In genomic region chr22:45896153-45896951, GRCh38 we compare ENCODE assay signal across 17 cellular contexts.
A peak's percentile ranks its signal among the peaks of the same experiment; 100 is the strongest.
DNase-seq lines count a peak whose midpoint lies in the region; ATAC-seq and TF ChIP-seq lines count a peak whose summit lies in the region.
"Had no signal": no experiment of that assay in that cellular context is flagged by ENCODE, and none has a peak within 500 bp of the region (broad histone marks: within the 10 kb centered on the region; RNA-seq: fewer than 3 reads in every experiment).

No MANE protein-coding gene starts in this region.

- H3K9me3 ChIP-seq in mammary epithelial cell (replicated peaks; ENCODE audit: insufficient read depth, low read length): no peaks in the 10 kb centered on the region
- no peaks in the 10 kb centered on the region for H3K9me3 ChIP-seq in upper lobe of left lung
- no peaks in the 10 kb centered on the region for H3K9me3 ChIP-seq in gastrocnemius medialis
- H3K9me3 ChIP-seq: esophagus muscularis mucosa, tibial artery had no signal

- H3K79me2 ChIP-seq in mammary epithelial cell (ENCODE audit: insufficient read depth, low read length): no peaks in the 10 kb centered on the region

- intact Hi-C loops in mammary epithelial cell (cut with micrococcal nuclease): no loop called here
- intact Hi-C loops in gastrocnemius medialis (cut with DNase I; ENCODE audit: low total_unique reads): no loop called here

- ATAC-seq in upper lobe of left lung (ENCODE audit: low FRiP score in 2 of 2): peak; percentile 31 to 68
- no peak for ATAC-seq in gastrocnemius medialis
- ATAC-seq: activated CD8-positive, alpha-beta T cell treated with anti-CD3 and anti-CD28 coated beads, Interleukin-2, amount 10 ng/mL, durations not matched to agents 7 days and 5 days had no signal

- H3K4me3 ChIP-seq in mammary epithelial cell (replicated peaks in 1 of 3; ENCODE audit: insufficient read depth in 1 of 3, low read depth in 2 of 3, low read length in 3 of 3) (no peak overlapping the region), upper lobe of left lung (no peak overlapping the region), gastrocnemius medialis (no peak overlapping the region)
- H3K4me3 ChIP-seq: esophagus muscularis mucosa, tibial artery had no signal

- no peaks in the 10 kb centered on the region for H4K20me1 ChIP-seq in mammary epithelial cell (ENCODE audit: insufficient read depth, low read length)

- H2AFZ ChIP-seq in mammary epithelial cell (ENCODE audit: low read depth, low read length): peak overlapping the region; percentile 68

- TF ChIP-seq EP300 in upper lobe of left lung (IDR thresholded peaks at IDR 0.05): no peak

- H3K36me3 ChIP-seq in mammary epithelial cell (ENCODE audit: insufficient read depth, low read length): no peaks in the 10 kb centered on the region
- no peaks in the 10 kb centered on the region for H3K36me3 ChIP-seq in upper lobe of left lung
- H3K36me3 ChIP-seq in gastrocnemius medialis: no peaks in the 10 kb centered on the region
- H3K36me3 ChIP-seq: esophagus muscularis mucosa, tibial artery had no signal

- peaks cover 10% of the 10 kb centered on the region for H3K4me1 ChIP-seq in mammary epithelial cell (ENCODE audit: insufficient read depth, low read length)
- H3K4me1 ChIP-seq in upper lobe of left lung: peaks cover 0 to 14% (median 3%) of the 10 kb centered on the region in 4 donors
- H3K4me1 ChIP-seq in gastrocnemius medialis: no peaks in the 10 kb centered on the region
- H3K4me1 ChIP-seq: esophagus muscularis mucosa had no signal

- 33% methylated on average over 7 of the region's 20 CpGs for WGBS in mammary epithelial cell (ENCODE audit: low coverage, missing lambda C conversion rate)
- 69 to 72% methylated on average over 5 to 12 of the region's 20 CpGs for WGBS in upper lobe of left lung, 2 donors

- DNase-seq in NCI-H1105 treated with DMSO at 0.1 percent for 48 hours (lab: John Stamatoyannopoulos, UW) (peak; percentile 36), NCI-H1105 (lab: John Stamatoyannopoulos, UW) (no peak), mammary epithelial cell (peak; percentile 75), kidney tubule cell (ENCODE audit: low spot score) (peak; percentile 39), upper lobe of left lung (peak; percentile 77 to 82), D341Med (ENCODE audit: low spot score) (no peak), gastrocnemius medialis (no peak)
- DNase-seq in stimulated activated CD4-positive, alpha-beta T cell treated with anti-CD3 and anti-CD28 coated beads, Interleukin-15, amount 100 ng/mL, for 24 hours: no peak
- DNase-seq: activated CD8-positive, alpha-beta T cell treated with anti-CD3 and anti-CD28 coated beads, Interleukin-2, amount 10 ng/mL, durations not matched to agents 7 days and 5 days; activated naive CD4-positive, alpha-beta T cell treated with Interleukin-2 at 50 U/mL for 16 hours; COR-L47; MV-4-11; NCI-H69; RPMI8226; tibial artery had no signal

- H3K27ac ChIP-seq in mammary epithelial cell (ENCODE audit: insufficient read depth, low read depth, low read length) (no peak overlapping the region), upper lobe of left lung (peak overlapping the region in 1 of 4 donors; percentile 5), gastrocnemius medialis (no peak overlapping the region)
- H3K27ac ChIP-seq: 22Rv1, esophagus muscularis mucosa, tibial artery had no signal

- TF ChIP-seq POLR2A in upper lobe of left lung (IDR thresholded peaks at IDR 0.05) (no peak), gastrocnemius medialis (IDR thresholded peaks at IDR 0.05) (no peak)

- H3K27me3 ChIP-seq in mammary epithelial cell (ENCODE audit: insufficient read depth, low read length) (no peaks in the 10 kb centered on the region), upper lobe of left lung (peaks cover 0 to 4% (median 0%) of the 10 kb centered on the region in 4 donors), gastrocnemius medialis (peaks cover 10 to 14% (median 11%) of the 10 kb centered on the region in 3 donors)

- TF ChIP-seq CTCF in mammary epithelial cell (conservative IDR thresholded peaks at IDR 0.05 in 1 of 2, IDR thresholded peaks at IDR 0.05 in 1 of 2; ENCODE audit: extremely low read depth in 1 of 2, insufficient read depth in 1 of 2, low read depth in 1 of 2, low read length in 2 of 2) (no peak), upper lobe of left lung (IDR thresholded peaks at IDR 0.05) (no peak), gastrocnemius medialis (IDR thresholded peaks at IDR 0.05 in 4 of 5, conservative IDR thresholded peaks at IDR 0.05 in 1 of 5) (no peak)

- H3K4me2 ChIP-seq in mammary epithelial cell (ENCODE audit: insufficient read depth, low read depth, low read length): peak overlapping the region; percentile 37

- CTCF ChIA-PET in mammary epithelial cell (lab: Charles Lee; ENCODE audit: low non-redundant PET): no interaction called here

- BruUV-seq in mammary epithelial cell (replicated peaks; lab: Mats Ljungman, UMichigan): no TSS peak

- dilution Hi-C loops in mammary epithelial cell (cut with HindIII; ENCODE audit: low sequenced_read_pairs): loop anchor here (10.0 kb wide), 1 partner anchor 622 kb away; no protein-coding TSS in a partner anchor

- no peak overlapping the region for H3K9ac ChIP-seq in mammary epithelial cell (ENCODE audit: insufficient read depth, low read length)

- in situ Hi-C loops in mammary epithelial cell (cut with MboI; ENCODE audit: low sequenced_read_pairs in 2 of 2): no loop called here
- in situ Hi-C loops in gastrocnemius medialis (cut with MboI; ENCODE audit: low sequenced_read_pairs in 4 of 4): no loop called here

Comparison
In these comparisons a context has a peak if more than half of its experiments do, and no peak if none do; other contexts are left out.
1. DNase-seq: peak in NCI-H1105 treated with DMSO at 0.1 percent for 48 hours (single experiment), mammary epithelial cell (single experiment), kidney tubule cell (single experiment) and upper lobe of left lung (2 of 2); none in NCI-H1105 (single experiment), D341Med (single experiment), gastrocnemius medialis (0 of 2) and stimulated activated CD4-positive, alpha-beta T cell treated with anti-CD3 and anti-CD28 coated beads, Interleukin-15, amount 100 ng/mL, for 24 hours (single experiment).
2. ATAC-seq: peak in upper lobe of left lung (2 of 2); none in gastrocnemius medialis (0 of 2).